Comparison of ENCODE assay signal across 11 cellular contexts in genomic region chr10:88865281-88865876, GRCh38. TPM values are rescaled to one million over a fixed set of nuclear protein-coding genes. Genes with fewer than 3 reads are reported as not detected.
A peak's percentile ranks its signal among the peaks of the same experiment; 100 is the strongest.
DNase-seq lines count a peak whose midpoint lies in the region; ATAC-seq and TF ChIP-seq lines count a peak whose summit lies in the region.
"Had no signal": no experiment of that assay in that cellular context is flagged by ENCODE, and none has a peak within 500 bp of the region (broad histone marks: within the 10 kb centered on the region; RNA-seq: fewer than 3 reads in every experiment).

No MANE protein-coding gene starts in this region.

- no peak overlapping the region for H3K4me2 ChIP-seq in osteoblast (ENCODE audit: insufficient read depth, low read length)

- H3K9me3 ChIP-seq in osteoblast (ENCODE audit: low read depth, low read length): no peaks in the 10 kb centered on the region
- H3K9me3 ChIP-seq: sigmoid colon, SJCRH30 had no signal

- no peak for ATAC-seq in HG03095 (IDR thresholded peaks at IDR 0.05; ENCODE audit: unreplicated experiment)
- ATAC-seq: K562; stimulated activated naive CD8-positive, alpha-beta T cell treated with anti-CD3 and anti-CD28 coated beads, Interleukin-15, Interleukin-2, amounts not matched to agents 100 U/mL and 50 U/mL, for 24 hours had no signal

- no peak overlapping the region for H3K27ac ChIP-seq in osteoblast (ENCODE audit: low read depth, low read length)
- H3K27ac ChIP-seq: sigmoid colon, SJCRH30 had no signal

- no peaks in the 10 kb centered on the region for H3K79me2 ChIP-seq in osteoblast (ENCODE audit: insufficient read depth, low read length)

- peaks cover 4% of the 10 kb centered on the region for H3K4me1 ChIP-seq in osteoblast (ENCODE audit: insufficient read depth, low read length)
- H3K4me1 ChIP-seq: sigmoid colon, SJCRH30 had no signal

- H4K20me1 ChIP-seq in osteoblast (ENCODE audit: insufficient read depth, low read length): no peaks in the 10 kb centered on the region

- peaks cover 3% of the 10 kb centered on the region for H3K27me3 ChIP-seq in osteoblast (ENCODE audit: insufficient read depth, low read length)
- H3K27me3 ChIP-seq: sigmoid colon, SJCRH30 had no signal

- peak; percentile 34 for TF ChIP-seq CTCF in osteoblast (IDR thresholded peaks at IDR 0.05; ENCODE audit: extremely low read depth, low read depth, low read length)

- H2AFZ ChIP-seq in osteoblast (ENCODE audit: low read length): no peak overlapping the region

- DNase-seq in GDM1 (lab: John Stamatoyannopoulos, UW): peak; percentile 4
- peak; percentile 56 for DNase-seq in LHCN-M2 (ENCODE audit: low read depth)
- DNase-seq in amniotic epithelial cell (ENCODE audit: low read depth): peak; percentile 10
- DNase-seq in osteoblast (ENCODE audit: insufficient read length, low spot score, missing footprints): no peak
- DNase-seq in central memory CD4-positive, alpha-beta T cell: no peak
- no peak for DNase-seq in NCI-H2196 treated with DMSO at 0.1 percent for 48 hours (lab: John Stamatoyannopoulos, UW; ENCODE audit: unreplicated experiment)
- DNase-seq: sigmoid colon; SJCRH30; stimulated activated naive CD8-positive, alpha-beta T cell treated with anti-CD3 and anti-CD28 coated beads, Interleukin-15, Interleukin-2, amounts not matched to agents 100 U/mL and 50 U/mL, for 24 hours had no signal

- H3K4me3 ChIP-seq in osteoblast (ENCODE audit: insufficient read depth, low read length): no peak overlapping the region
- H3K4me3 ChIP-seq: K562, sigmoid colon, SJCRH30 had no signal

- H3K36me3 ChIP-seq in osteoblast (ENCODE audit: insufficient read depth, low read length): no peaks in the 10 kb centered on the region
- H3K36me3 ChIP-seq: sigmoid colon, SJCRH30 had no signal

RNA-seq across cellular contexts. Expression of gene ANKRD22, which starts 13.7 kb away (rescaled TPM):
- total RNA-seq in LHCN-M2 (2014; rRNA removed) (0.38 and 0.46 TPM in 2 replicates), osteoblast (under 0.01 TPM in 2 replicates)
- polyA plus RNA-seq in LHCN-M2 (2012): not detected
- total RNA-seq: K562, sigmoid colon, SJCRH30 had no signal
- polyA plus RNA-seq: K562 had no signal

RNA-seq across cellular contexts. Expression of gene STAMBPL1, which starts 14.7 kb away (rescaled TPM):
- total RNA-seq in LHCN-M2 (2014; rRNA removed): 57.1 and 69.0 TPM in 2 replicates
- 9.3 TPM for polyA plus RNA-seq in LHCN-M2 (2012)
- 10.3 and 11.6 TPM in 2 replicates for total RNA-seq in osteoblast
- polyA plus RNA-seq: K562 had no signal

Comparison
In these comparisons a context has a peak if more than half of its experiments do, and no peak if none do; other contexts are left out.
1. DNase-seq: peak in GDM1 (single experiment), LHCN-M2 (single experiment) and amniotic epithelial cell (single experiment); none in osteoblast (single experiment), central memory CD4-positive, alpha-beta T cell (single experiment) and NCI-H2196 treated with DMSO at 0.1 percent for 48 hours (single experiment).